ENCODE assay signal across 35 cellular contexts in genomic region chr1:23438545-23438944, GRCh38. TPM values are rescaled to one million over a fixed set of nuclear protein-coding genes. Genes with fewer than 3 reads are reported as not detected.
"Had no signal": no experiment of that assay in that cellular context is flagged by ENCODE, and none has a peak within 500 bp of the region (broad histone marks: within the 10 kb centered on the region; RNA-seq: fewer than 3 reads in every experiment).

No MANE protein-coding gene starts in this region.

- H3K36me3 ChIP-seq: brain microvascular endothelial cell, breast epithelium had no signal

- H3K9me3 ChIP-seq: adrenal gland, ascending aorta, body of pancreas, breast epithelium had no signal

- ATAC-seq: activated naive CD4-positive, alpha-beta T cell treated with anti-CD3 and anti-CD28 coated beads, Interleukin-2, amount 50 U/mL, for 72 hours; activated naive CD8-positive, alpha-beta T cell treated with anti-CD3 and anti-CD28 coated beads, Interleukin-2, amount 50 U/mL, for 24 hours; activated T-cell treated with anti-CD3 and anti-CD28 coated beads, Interleukin-2, amount 50 U/mL, for 4 hours; activated T-cell treated with anti-CD3 and anti-CD28 coated beads, Interleukin-2, amount 50 U/mL, for 72 hours; activated T-helper 17 cell treated with anti-CD3 and anti-CD28 coated beads, Interleukin-2, amount 50 U/mL, for 72 hours; body of pancreas had no signal

- H3K4me1 ChIP-seq: adrenal gland, ascending aorta, body of pancreas had no signal

- DNase-seq: activated effector memory CD4-positive, alpha-beta T cell treated with anti-CD3 and anti-CD28 coated beads, Interleukin-2, amount 50 U/mL, for 16 hours; activated effector memory CD4-positive, alpha-beta T cell treated with Interleukin-2 at 50 U/mL for 16 hours; activated gamma-delta T cell; activated gamma-delta T cell treated with Interleukin-2 at 50 U/mL for 16 hours; activated naive CD4-positive, alpha-beta T cell; activated naive CD4-positive, alpha-beta T cell treated with anti-CD3 and anti-CD28 coated beads for 36 hours; activated naive CD4-positive, alpha-beta T cell treated with anti-CD3 and anti-CD28 coated beads, Interleukin-2, amount 10 ng/mL, durations not matched to agents 7 days and 5 days; activated naive CD4-positive, alpha-beta T cell treated with anti-CD3 and anti-CD28 coated beads, Interleukin-2, amount 50 U/mL, for 16 hours; activated naive CD4-positive, alpha-beta T cell treated with Interleukin-2 at 50 U/mL for 16 hours; activated naive CD8-positive, alpha-beta T cell treated with anti-CD3 and anti-CD28 coated beads for 36 hours; activated naive CD8-positive, alpha-beta T cell treated with anti-CD3 and anti-CD28 coated beads, Interleukin-2, amount 10 ng/mL, durations not matched to agents 7 days and 5 days; activated naive CD8-positive, alpha-beta T cell treated with anti-CD3 and anti-CD28 coated beads, Interleukin-2, amount 50 U/mL, for 24 hours; activated T-cell treated with anti-CD3 and anti-CD28 coated beads, Interleukin-2, amount 50 U/mL, for 1 hour; activated T-cell treated with anti-CD3 and anti-CD28 coated beads, Interleukin-2, amount 50 U/mL, for 24 hours; activated T-cell treated with anti-CD3 and anti-CD28 coated beads, Interleukin-2, amount 50 U/mL, for 4 hours; activated T-cell treated with anti-CD3 and anti-CD28 coated beads, Interleukin-2, amount 50 U/mL, for 48 hours; activated T-cell treated with anti-CD3 and anti-CD28 coated beads, Interleukin-2, amount 50 U/mL, for 72 hours; adrenal gland; amniotic stem cell; amygdala; anterior cingulate cortex; aorta; body of pancreas; brain microvascular endothelial cell; caudate nucleus; central memory CD4-positive, alpha-beta T cell; cerebellar nuclear complex had no signal

- H3K4me3 ChIP-seq: adrenal gland, ascending aorta, body of pancreas, breast epithelium, cardiac muscle cell had no signal

- FAIRE-seq: astrocyte had no signal

- H3K27ac ChIP-seq: adrenal gland, ascending aorta, body of pancreas, brain microvascular endothelial cell, breast epithelium, cardiac muscle cell had no signal

- H3K27me3 ChIP-seq: adrenal gland, ascending aorta, body of pancreas, brain microvascular endothelial cell, breast epithelium, cardiac muscle cell had no signal

RNA-seq across cellular contexts. Expression of gene ASAP3, which starts 45.4 kb away (rescaled TPM):
- total RNA-seq: activated T-helper 1 cell treated with anti-CD3 and anti-CD28 coated beads, Interleukin-12 subunit alpha, Interleukin-12 subunit beta, Interleukin-2, Interleukin-4 antibody, amounts not matched to agents 30 ng/mL and 10 ng/mL and 1 ng/mL, durations not matched to agents 14 hours and 24 hours and 36 hours; activated T-helper 2 cell treated with anti-CD3 and anti-CD28 coated beads, Interferon-gamma antibody, Interleukin-2, Interleukin-4, amounts not matched to agents 10 μg/mL and 5 μg/mL and 100 μg/mL, durations not matched to agents 14 hours and 24 hours and 36 hours had no signal
